21 cellular contexts compared by ENCODE assay signal in the genomic region with DNA sequence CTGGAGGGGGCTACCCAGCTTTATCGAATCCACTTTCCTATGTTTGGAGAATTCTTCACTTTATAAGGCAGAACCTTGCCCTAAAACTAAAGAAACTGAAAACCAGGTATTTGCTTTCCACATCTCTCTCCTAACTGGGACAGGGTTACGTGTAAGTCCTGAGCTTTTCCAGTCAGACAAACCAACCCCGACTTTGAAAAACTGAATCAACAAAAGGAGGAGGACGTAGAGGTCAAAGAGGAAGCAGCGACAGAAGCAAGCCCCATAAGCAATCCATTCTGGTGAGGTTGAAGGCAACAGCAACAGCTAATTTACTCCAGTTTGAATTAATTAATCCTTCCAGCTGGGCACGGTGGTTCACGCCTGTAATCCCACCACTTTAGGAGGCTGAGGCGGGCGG. TPM values are rescaled to one million over a fixed set of nuclear protein-coding genes. Genes with fewer than 3 reads are reported as not detected.
A peak's percentile ranks its signal among the peaks of the same experiment; 100 is the strongest.
DNase-seq lines count a peak whose midpoint lies in the region; ATAC-seq, FAIRE-seq and TF ChIP-seq lines count a peak whose summit lies in the region.
"Had no signal": no experiment of that assay in that cellular context is flagged by ENCODE, and none has a peak within 500 bp of the region (broad histone marks: within the 10 kb centered on the region; RNA-seq: fewer than 3 reads in every experiment).

No MANE protein-coding gene starts in this region.

- no peak for TF ChIP-seq POLR2A in A549 (IDR thresholded peaks at IDR 0.05; ENCODE audit: low read length)

- peak overlapping the region; percentile 50 for H3K4me3 Mint-ChIP-seq in astrocyte (ENCODE audit: unreplicated experiment)
- H3K4me3 Mint-ChIP-seq in stimulated activated naive B cell treated with anti-CD40 and anti-IgM and Interleukin-4, amounts not matched to agents 10 μg/mL and 1 μg/mL and 100 μg/mL, for 72 hours: no peak overlapping the region
- H3K4me3 Mint-ChIP-seq in activated T-cell treated with anti-CD3 and anti-CD28 coated beads, Interleukin-2, amount 50 U/mL, for 4 hours: no peak overlapping the region
- H3K4me3 Mint-ChIP-seq: CD8-positive, alpha-beta T cell had no signal

- H3K36me3 Mint-ChIP-seq in astrocyte (ENCODE audit: low read depth, unreplicated experiment): peaks cover 2% of the 10 kb centered on the region
- H3K36me3 Mint-ChIP-seq in stimulated activated naive B cell treated with anti-CD40 and anti-IgM and Interleukin-4, amounts not matched to agents 10 μg/mL and 1 μg/mL and 100 μg/mL, for 72 hours: peaks cover 2 to 4% of the 10 kb centered on the region in 2 donors
- peaks cover 2% of the 10 kb centered on the region for H3K36me3 Mint-ChIP-seq in activated T-cell treated with anti-CD3 and anti-CD28 coated beads, Interleukin-2, amount 50 U/mL, for 4 hours (ENCODE audit: insufficient read depth)
- H3K36me3 Mint-ChIP-seq: CD8-positive, alpha-beta T cell had no signal

- H3K23ac ChIP-seq in mesenchymal stem cell (ENCODE audit: low read length in 2 of 2): no peak overlapping the region

- H3K4me2 ChIP-seq in A549: peak overlapping the region; percentile 64; the same call in 2 of the 3 replicates
- no peak overlapping the region for H3K4me2 ChIP-seq in astrocyte (ENCODE audit: low read length)
- H3K4me2 ChIP-seq in mesenchymal stem cell (ENCODE audit: low read length, poor library complexity, severe bottlenecking): no peak overlapping the region

- no peak overlapping the region for H2BK5ac ChIP-seq in mesenchymal stem cell (ENCODE audit: low read depth, low read length, poor library complexity, severe bottlenecking)

- TF ChIP-seq RAD21 in A549 (conservative IDR thresholded peaks at IDR 0.05 in 1 of 2, IDR thresholded peaks at IDR 0.05 in 1 of 2): no peak

- peaks cover 42% of the 10 kb centered on the region for H3K4me1 Mint-ChIP-seq in astrocyte (ENCODE audit: low read depth, unreplicated experiment)
- peaks cover 4 to 16% of the 10 kb centered on the region in 2 donors for H3K4me1 Mint-ChIP-seq in stimulated activated naive B cell treated with anti-CD40 and anti-IgM and Interleukin-4, amounts not matched to agents 10 μg/mL and 1 μg/mL and 100 μg/mL, for 72 hours
- peaks cover 14% of the 10 kb centered on the region for H3K4me1 Mint-ChIP-seq in activated T-cell treated with anti-CD3 and anti-CD28 coated beads, Interleukin-2, amount 50 U/mL, for 4 hours (ENCODE audit: low read depth)

- no peak overlapping the region for H3K4ac ChIP-seq in mesenchymal stem cell (ENCODE audit: low read depth in 1 of 2, low read length in 2 of 2)

- no peak for DNase-seq in A549 (ENCODE audit: low read depth in 1 of 2, low spot score in 1 of 2)
- no peak for DNase-seq in astrocyte (ENCODE audit: low read depth)
- no peak for DNase-seq in mesenchymal stem cell
- DNase-seq in stimulated activated naive B cell treated with anti-CD40 and anti-IgM and Interleukin-4, amounts not matched to agents 10 μg/mL and 1 μg/mL and 100 μg/mL, for 72 hours: no peak
- DNase-seq in activated T-cell treated with anti-CD3 and anti-CD28 coated beads, Interleukin-2, amount 50 U/mL, for 4 hours: no peak
- DNase-seq in activated CD4-positive, alpha-beta T cell treated with anti-CD3 and anti-CD28 coated beads for 4 hours: no peak
- DNase-seq in C1 segment of cervical spinal cord (lab: John Stamatoyannopoulos, UW): no peak
- DNase-seq: Calu3; CD8-positive, alpha-beta T cell; DMS79; MG63; NCI-H1048; NCI-H1417 treated with DMSO at 0.1 percent for 48 hours; NCI-H187; NCI-H748 treated with DMSO at 0.1 percent for 48 hours; SIG-M5 had no signal

- no peak overlapping the region for H2AFZ ChIP-seq in astrocyte (ENCODE audit: low read depth, low read length)
- H2AFZ ChIP-seq in mesenchymal stem cell (ENCODE audit: low read depth, low read length): no peak overlapping the region

- H2BK120ac ChIP-seq in mesenchymal stem cell (ENCODE audit: low read depth, low read length): no peak overlapping the region

- H3K4me3 ChIP-seq in A549 (no peak overlapping the region), HUES48 (ENCODE audit: low read depth, low read length) (no peak overlapping the region), astrocyte (ENCODE audit: insufficient read depth, low read depth, low read length) (no peak overlapping the region), mesenchymal stem cell (ENCODE audit: insufficient read depth in 1 of 2, low read depth in 1 of 2, low read length in 2 of 2) (no peak overlapping the region)
- H3K4me3 ChIP-seq: BLaER1 treated with 17β-estradiol and CSF1 and Interleukin-3, amounts not matched to agents 10 nM and 100 nM; MG63 had no signal

- no peak overlapping the region for H4K91ac ChIP-seq in mesenchymal stem cell (ENCODE audit: low read length)

- no peak overlapping the region for H4K8ac ChIP-seq in mesenchymal stem cell (ENCODE audit: low read length)

- no peaks in the 10 kb centered on the region for H3K9me3 Mint-ChIP-seq in astrocyte (ENCODE audit: unreplicated experiment)
- H3K9me3 Mint-ChIP-seq in stimulated activated naive B cell treated with anti-CD40 and anti-IgM and Interleukin-4, amounts not matched to agents 10 μg/mL and 1 μg/mL and 100 μg/mL, for 72 hours: peaks cover 2 to 3% of the 10 kb centered on the region in 2 donors
- peaks cover 3% of the 10 kb centered on the region for H3K9me3 Mint-ChIP-seq in activated T-cell treated with anti-CD3 and anti-CD28 coated beads, Interleukin-2, amount 50 U/mL, for 4 hours
- H3K9me3 Mint-ChIP-seq: CD8-positive, alpha-beta T cell had no signal

- POLR2A ChIA-PET in A549 (lab: Yijun Ruan, JAX): no interaction called here

- 85% methylated on average over 9 of the region's 9 CpGs for WGBS in A549 (ENCODE audit: missing lambda C conversion rate)
- 96% methylated on average over 9 of the region's 9 CpGs for WGBS in mesenchymal stem cell

- H3K27ac Mint-ChIP-seq in astrocyte (ENCODE audit: unreplicated experiment): no peak overlapping the region
- no peak overlapping the region for H3K27ac Mint-ChIP-seq in stimulated activated naive B cell treated with anti-CD40 and anti-IgM and Interleukin-4, amounts not matched to agents 10 μg/mL and 1 μg/mL and 100 μg/mL, for 72 hours
- H3K27ac Mint-ChIP-seq: CD8-positive, alpha-beta T cell had no signal

- no peak for FAIRE-seq in A549 (lab: Jason Lieb, UNC)
- no peak for FAIRE-seq in astrocyte (lab: Jason Lieb, UNC)

- H3K27me3 ChIP-seq in HUES48 (ENCODE audit: control insufficient read depth, insufficient read depth, low read length): no peaks in the 10 kb centered on the region
- no peaks in the 10 kb centered on the region for H3K27me3 ChIP-seq in astrocyte (ENCODE audit: insufficient read depth, low read length)
- H3K27me3 ChIP-seq in mesenchymal stem cell (ENCODE audit: control insufficient read depth in 1 of 2, insufficient read depth in 1 of 2, low read length in 2 of 2): no peaks in the 10 kb centered on the region
- H3K27me3 ChIP-seq: BLaER1 treated with 17β-estradiol and CSF1 and Interleukin-3, amounts not matched to agents 10 nM and 100 nM; MG63 had no signal

- no peak for TF ChIP-seq CTCF in A549 (IDR thresholded peaks at IDR 0.05)
- no peak for TF ChIP-seq CTCF in astrocyte (IDR thresholded peaks at IDR 0.05; ENCODE audit: insufficient read depth, low read depth, low read length)

- H3K27me3 Mint-ChIP-seq in astrocyte (ENCODE audit: low read depth, unreplicated experiment): no peaks in the 10 kb centered on the region
- H3K27me3 Mint-ChIP-seq in stimulated activated naive B cell treated with anti-CD40 and anti-IgM and Interleukin-4, amounts not matched to agents 10 μg/mL and 1 μg/mL and 100 μg/mL, for 72 hours: peaks cover 6 to 8% of the 10 kb centered on the region in 2 donors
- H3K27me3 Mint-ChIP-seq in activated T-cell treated with anti-CD3 and anti-CD28 coated beads, Interleukin-2, amount 50 U/mL, for 4 hours (ENCODE audit: low read depth): peaks cover 4% of the 10 kb centered on the region

- CTCF ChIA-PET in A549 (lab: Yijun Ruan, JAX): interaction anchor here (0.7 kb wide), 1 partner anchor 58 kb away, joined by 3 read pairs; no protein-coding TSS in a partner anchor

- H4K20me1 ChIP-seq in astrocyte (ENCODE audit: insufficient read depth, low read length): peaks cover 61% of the 10 kb centered on the region

- H3K36me3 ChIP-seq in HUES48 (ENCODE audit: control insufficient read depth, insufficient read depth, low read length) (no peaks in the 10 kb centered on the region), astrocyte (ENCODE audit: insufficient read depth, low read length) (no peaks in the 10 kb centered on the region), mesenchymal stem cell (ENCODE audit: control insufficient read depth in 1 of 2, insufficient read depth in 2 of 2, low read depth in 1 of 2, low read length in 2 of 2) (no peaks in the 10 kb centered on the region)
- H3K36me3 ChIP-seq: MG63 had no signal

- no peak overlapping the region for H3K18ac ChIP-seq in mesenchymal stem cell (ENCODE audit: low read depth in 1 of 2, low read length in 2 of 2)

- H3K9me3 ChIP-seq in A549 (no peaks in the 10 kb centered on the region), HUES48 (ENCODE audit: control insufficient read depth, insufficient read depth, low read length) (no peaks in the 10 kb centered on the region), astrocyte (ENCODE audit: insufficient read depth, low read depth, low read length) (no peaks in the 10 kb centered on the region), mesenchymal stem cell (ENCODE audit: control insufficient read depth, low read length) (no peaks in the 10 kb centered on the region)
- H3K9me3 ChIP-seq: MG63 had no signal

- no peak for TF ChIP-seq EP300 in A549 (IDR thresholded peaks at IDR 0.05)

- no peaks in the 10 kb centered on the region for H3K79me1 ChIP-seq in mesenchymal stem cell (replicated peaks; ENCODE audit: low read length, poor library complexity, severe bottlenecking)

- H3K79me2 ChIP-seq in astrocyte (ENCODE audit: insufficient read depth, low read length): peaks cover 87% of the 10 kb centered on the region

- H2AK5ac ChIP-seq in mesenchymal stem cell (ENCODE audit: low read length, severe bottlenecking): peak overlapping the region; percentile 88

- H3K14ac ChIP-seq in mesenchymal stem cell (ENCODE audit: low read length in 2 of 2): no peak overlapping the region

- H3K27ac ChIP-seq in A549 (peak overlapping the region; percentile 89 to 98), HUES48 (ENCODE audit: low read depth, low read length) (peak overlapping the region; percentile 2), astrocyte (ENCODE audit: low read depth, low read length) (no peak overlapping the region), mesenchymal stem cell (ENCODE audit: low read length, poor library complexity, severe bottlenecking) (no peak overlapping the region)
- H3K27ac ChIP-seq: 22Rv1; BLaER1 treated with 17β-estradiol and CSF1 and Interleukin-3, amounts not matched to agents 10 nM and 100 nM had no signal

- no peak overlapping the region for H2BK12ac ChIP-seq in mesenchymal stem cell (ENCODE audit: low read length in 2 of 2)

- ATAC-seq in A549: no peak
- ATAC-seq in stimulated activated naive B cell treated with anti-CD40 and anti-IgM and Interleukin-4, amounts not matched to agents 10 μg/mL and 1 μg/mL and 100 μg/mL, for 72 hours (replicated peaks): no peak
- no peak for ATAC-seq in activated T-cell treated with anti-CD3 and anti-CD28 coated beads, Interleukin-2, amount 50 U/mL, for 4 hours
- ATAC-seq: CD8-positive, alpha-beta T cell; Panc1; SK-N-SH treated with all-trans-retinoic acid at 6 μM for 48 hours had no signal

- no peak overlapping the region for H2BK15ac ChIP-seq in mesenchymal stem cell (ENCODE audit: low read depth, poor library complexity, severe bottlenecking)

- H3K4me1 ChIP-seq in A549 (peaks cover 89% of the 10 kb centered on the region), HUES48 (ENCODE audit: control insufficient read depth, insufficient read depth, low read length) (peaks cover 40% of the 10 kb centered on the region), astrocyte (ENCODE audit: insufficient read depth, low read length) (peaks cover 12% of the 10 kb centered on the region), mesenchymal stem cell (ENCODE audit: control insufficient read depth, insufficient read depth, low read depth, low read length) (peaks cover 16% of the 10 kb centered on the region)

- H3K9ac ChIP-seq in HUES48 (ENCODE audit: low read depth, low read length): no peak overlapping the region; the same call in 1 of the 2 replicates
- H3K9ac ChIP-seq in astrocyte (ENCODE audit: low read length): no peak overlapping the region
- no peak overlapping the region for H3K9ac ChIP-seq in mesenchymal stem cell (ENCODE audit: low read length)
- H3K9ac ChIP-seq: BLaER1 treated with 17β-estradiol and CSF1 and Interleukin-3, amounts not matched to agents 10 nM and 100 nM had no signal

RNA-seq across cellular contexts. Expression of a gene that starts 47.2 kb away (rescaled TPM):
- 50.3 and 63.0 TPM in 2 replicates for polyA plus RNA-seq in A549 (2011; rRNA removed)
- polyA plus RNA-seq in A549 (2012; cell fraction: cytosol; rRNA removed): 30.3 and 36.7 TPM in 2 replicates
- 38.3 and 49.0 TPM in 2 replicates for polyA plus RNA-seq in A549 (2012; cell fraction: nucleus; rRNA removed)
- polyA plus RNA-seq in A549 (2017; fragmentation: RNase III; extraction: RNeasy Plus Mini Kit Qiagen cat#74134 plus additional on column Dnase treatment): 23.3 to 26.6 TPM (median 26.6 TPM) in 3 replicates
- 369 and 423 TPM in 2 replicates for polyA minus RNA-seq in A549 (2011; rRNA and poly(A)+ RNA removed)
- 40.9 and 45.8 TPM in 2 replicates for total RNA-seq in astrocyte
- 20.2 TPM for polyA plus RNA-seq in mesenchymal stem cell (2013, experiment 1 of 2)
- 16.9 TPM for polyA plus RNA-seq in mesenchymal stem cell (2013, experiment 2 of 2)
- 1 to 10 TPM; 4.8 to 8.0 (median 7.9) TPM for total RNA-seq in activated T-cell treated with anti-CD3 and anti-CD28 coated beads, Interleukin-2, amount 50 U/mL, for 4 hours

Comparison
In these comparisons a context has a peak if more than half of its experiments do, and no peak if none do; other contexts are left out.
1. H3K27ac ChIP-seq: peak in A549 (2 of 2) and HUES48 (single experiment); none in astrocyte (single experiment) and mesenchymal stem cell (single experiment).